ENCODE assay signal across 12 cellular contexts in genomic region chr7:44177570-44178131, GRCh38. TPM values are rescaled to one million over a fixed set of nuclear protein-coding genes. Genes with fewer than 3 reads are reported as not detected.
DNase-seq lines count a peak whose midpoint lies in the region; TF ChIP-seq lines count a peak whose summit lies in the region.
"Had no signal": no experiment of that assay in that cellular context is flagged by ENCODE, and none has a peak within 500 bp of the region (broad histone marks: within the 10 kb centered on the region; RNA-seq: fewer than 3 reads in every experiment).

No MANE protein-coding gene starts in this region.

- peaks cover 6% of the 10 kb centered on the region for H3K9me3 Mint-ChIP-seq in endodermal cell

- H3K4me3 ChIP-seq in H7 (ENCODE audit: insufficient read depth, low read depth, low read length) (no peak overlapping the region), endodermal cell (ENCODE audit: low read length) (no peak overlapping the region)
- H3K4me3 ChIP-seq: stomach had no signal

- no peak for TF ChIP-seq CTCF in endodermal cell (conservative IDR thresholded peaks at IDR 0.05)

- DNase-seq in H7 = peak; percentile 41
- peak; percentile 42 for DNase-seq in NCI-H345 treated with DMSO at 0.1 percent for 48 hours (lab: John Stamatoyannopoulos, UW; ENCODE audit: unreplicated experiment)
- peak; percentile 58 for DNase-seq in endodermal cell
- DNase-seq in pons (ENCODE audit: low spot score) = peak; percentile 16
- no peak for DNase-seq in NCI-H524 treated with DMSO at 0.1 percent for 48 hours (lab: John Stamatoyannopoulos, UW)
- no peak for DNase-seq in mucosa of gallbladder (ENCODE audit: low spot score)
- no peak for DNase-seq in NOMO-1 (lab: John Stamatoyannopoulos, UW; ENCODE audit: unreplicated experiment in 2 of 2)
- DNase-seq: activated CD4-positive, alpha-beta T cell treated with anti-CD3 and anti-CD28 coated beads, Interleukin-2, amount 50 U/mL, for 48 hours; glutamatergic neuron; HFFc6; NCI-H2029 treated with DMSO at 0.1 percent for 48 hours; stomach had no signal

- no peak overlapping the region for H3K4me3 Mint-ChIP-seq in endodermal cell
- H3K4me3 Mint-ChIP-seq: HFFc6 had no signal

- H3K4me1 ChIP-seq in endodermal cell (ENCODE audit: control insufficient read depth, insufficient read depth, low read length) = no peaks in the 10 kb centered on the region
- H3K4me1 ChIP-seq: stomach had no signal

- H3K9me3 ChIP-seq in endodermal cell (ENCODE audit: control insufficient read depth, low read length) = peaks cover 2% of the 10 kb centered on the region

- no peak overlapping the region for H3K27ac Mint-ChIP-seq in endodermal cell
- H3K27ac Mint-ChIP-seq: HFFc6 had no signal

- H3K9ac ChIP-seq in endodermal cell (ENCODE audit: extremely low read depth, low read length, poor library complexity, severe bottlenecking) = no peak overlapping the region

- H3K27ac ChIP-seq in endodermal cell (ENCODE audit: low read depth, low read length) = no peak overlapping the region
- H3K27ac ChIP-seq: stomach had no signal

- H3K27me3 ChIP-seq in H7 (ENCODE audit: control insufficient read depth, insufficient read depth, low read length) (no peaks in the 10 kb centered on the region; the same call in 1 of the 2 replicates), endodermal cell (ENCODE audit: control insufficient read depth, insufficient read depth, low read length, poor library complexity, severe bottlenecking) (peaks cover 4% of the 10 kb centered on the region)

- peaks cover 4% of the 10 kb centered on the region for H3K4me1 Mint-ChIP-seq in endodermal cell

- peaks cover 24% of the 10 kb centered on the region for H3K27me3 Mint-ChIP-seq in endodermal cell (ENCODE audit: insufficient read depth)

- WGBS in endodermal cell (ENCODE audit: insufficient coverage in 1 of 2, insufficient read length in 1 of 2), 2 experiments = 83 to 87% methylated on average over 1 to 4 of the region's 4 CpGs

- H3K36me3 ChIP-seq in H7 (replicated peaks; ENCODE audit: control insufficient read depth, insufficient read depth, low read length) = no peaks in the 10 kb centered on the region
- no peaks in the 10 kb centered on the region for H3K36me3 ChIP-seq in endodermal cell (ENCODE audit: control insufficient read depth, insufficient read depth, low read length)

- H3K36me3 Mint-ChIP-seq in endodermal cell (ENCODE audit: low read depth) = no peaks in the 10 kb centered on the region

RNA-seq across cellular contexts. Expression of gene GCK, which starts 11.6 kb away (rescaled TPM):
- total RNA-seq in H7 (2014; rRNA removed; shearing (Covaris generic)) = 2.8 and 3.7 TPM in 2 replicates
- under 1 TPM; 0.29 to 0.48 TPM for total RNA-seq in endodermal cell
- 5.4 TPM for polyA plus RNA-seq in endodermal cell (2013, experiment 1 of 2)
- 5.5 TPM for polyA plus RNA-seq in endodermal cell (2013, experiment 2 of 2)
- total RNA-seq in mucosa of gallbladder = 0.95 TPM

RNA-seq across cellular contexts. Expression of gene YKT6, which starts 23.1 kb away (rescaled TPM):
- 82.4 and 93.4 TPM in 2 replicates for total RNA-seq in H7 (2014; rRNA removed; shearing (Covaris generic))
- total RNA-seq in endodermal cell (100 to 1,000 TPM in 1 of 2 donors, 10 to 100 TPM in 1; 96.2 to 101 TPM), mucosa of gallbladder (58.6 TPM)
- 93.6 TPM for polyA plus RNA-seq in endodermal cell (2013, experiment 1 of 2)
- polyA plus RNA-seq in endodermal cell (2013, experiment 2 of 2) = 85.7 TPM

RNA-seq across cellular contexts. Expression of gene MYL7, which starts 36.5 kb away (rescaled TPM):
- total RNA-seq in H7 (2014; rRNA removed; shearing (Covaris generic)) = 1.4 and 4.7 TPM in 2 replicates
- total RNA-seq in endodermal cell (100 to 1,000 TPM; 115 to 120 TPM), mucosa of gallbladder (not detected)
- polyA plus RNA-seq in endodermal cell (2013, experiment 1 of 2) = 102 TPM
- polyA plus RNA-seq in endodermal cell (2013, experiment 2 of 2) = 140 TPM
- total RNA-seq: stomach had no signal

RNA-seq across cellular contexts. Expression of gene POLD2, which starts 54.3 kb away (rescaled TPM):
- 134 and 136 TPM in 2 replicates for total RNA-seq in H7 (2014; rRNA removed; shearing (Covaris generic))
- total RNA-seq in endodermal cell (100 to 1,000 TPM; 127 to 141 TPM), mucosa of gallbladder (81.6 TPM)
- polyA plus RNA-seq in endodermal cell (2013, experiment 1 of 2) = 118 TPM
- polyA plus RNA-seq in endodermal cell (2013, experiment 2 of 2) = 108 TPM

Comparison
In these comparisons a context has a peak if more than half of its experiments do, and no peak if none do; other contexts are left out.
1. DNase-seq: peak in H7 (single experiment), NCI-H345 treated with DMSO at 0.1 percent for 48 hours (single experiment), endodermal cell (single experiment) and pons (single experiment); none in NCI-H524 treated with DMSO at 0.1 percent for 48 hours (single experiment), mucosa of gallbladder (single experiment) and NOMO-1 (0 of 2).
2. RNA of gene MYL7, which starts 36.5 kb away (total RNA-seq): 115 to 120 TPM in endodermal cell; 1.4 to 4.7 TPM in H7 and not detected in mucosa of gallbladder (single experiment); every median in the first group is over 10 times any median in the second.